ENCODE assay signal across 1 cellular context in the genomic region with DNA sequence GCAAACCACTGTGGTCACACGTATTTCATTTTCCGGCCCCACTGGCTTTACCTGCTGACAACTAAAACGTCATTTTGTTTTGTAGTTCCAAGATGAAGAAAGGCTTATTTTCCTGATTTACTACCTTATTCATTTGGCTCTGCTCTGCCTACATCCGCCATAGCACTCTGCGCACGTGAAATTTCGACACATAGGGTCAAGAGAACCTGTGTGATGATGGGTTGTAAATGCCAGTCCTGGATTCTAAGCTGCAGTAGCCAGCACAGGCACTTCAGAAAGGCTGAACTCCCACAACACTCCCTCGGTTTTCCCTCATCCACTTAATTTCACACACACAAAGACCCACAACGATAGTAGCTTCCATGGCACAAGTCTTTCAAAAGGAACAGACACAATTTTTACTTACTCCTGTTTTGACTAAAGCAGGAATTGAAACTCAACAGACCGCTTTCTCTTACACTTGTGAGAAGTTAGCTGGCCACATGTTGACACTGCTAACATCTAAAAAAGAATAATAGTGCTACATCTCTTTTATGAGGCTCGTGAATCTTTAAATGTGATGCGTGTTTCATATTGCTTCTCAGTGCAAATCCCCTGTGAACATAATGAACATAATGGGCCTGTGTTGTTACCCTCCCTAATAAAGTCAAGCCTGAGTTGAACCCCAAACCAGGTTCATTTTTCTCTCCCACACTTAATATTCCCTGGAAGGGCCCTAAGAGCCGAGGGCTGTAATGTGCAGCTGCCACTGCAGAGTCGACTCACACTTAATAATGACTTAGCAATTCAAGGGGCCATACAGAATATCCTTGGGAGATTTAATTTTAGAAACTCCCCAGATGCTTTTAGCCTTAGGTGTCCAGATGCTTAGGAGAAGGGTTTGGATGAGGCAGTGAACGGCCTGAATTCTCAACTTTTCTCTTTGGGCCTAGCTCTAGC.
TF ChIP-seq lines count a peak whose summit lies in the region.

No MANE protein-coding gene starts in this region.

TF ChIP-seq in IMR-90, 13 proteins besides CTCF, POLR2A, EP300 and RAD21:
- TF ChIP-seq, protein P1, sequence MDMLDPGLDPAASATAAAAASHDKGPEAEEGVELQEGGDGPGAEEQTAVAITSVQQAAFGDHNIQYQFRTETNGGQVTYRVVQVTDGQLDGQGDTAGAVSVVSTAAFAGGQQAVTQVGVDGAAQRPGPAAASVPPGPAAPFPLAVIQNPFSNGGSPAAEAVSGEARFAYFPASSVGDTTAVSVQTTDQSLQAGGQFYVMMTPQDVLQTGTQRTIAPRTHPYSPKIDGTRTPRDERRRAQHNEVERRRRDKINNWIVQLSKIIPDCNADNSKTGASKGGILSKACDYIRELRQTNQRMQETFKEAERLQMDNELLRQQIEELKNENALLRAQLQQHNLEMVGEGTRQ (IDR thresholded peaks at IDR 0.05; ENCODE audit: low read depth, low read length): no peak
- TF ChIP-seq RFX5 (IDR thresholded peaks at IDR 0.05; ENCODE audit: low read depth, low read length) (no peak), MAFK (IDR thresholded peaks at IDR 0.05; ENCODE audit: low read depth, low read length) (no peak), NFE2L2 (IDR thresholded peaks at IDR 0.05; ENCODE audit: low read depth, low read length) (0 out of 2 replicates have a peak, but pooled peaks have one; percentile 24)
